In the genomic region with DNA sequence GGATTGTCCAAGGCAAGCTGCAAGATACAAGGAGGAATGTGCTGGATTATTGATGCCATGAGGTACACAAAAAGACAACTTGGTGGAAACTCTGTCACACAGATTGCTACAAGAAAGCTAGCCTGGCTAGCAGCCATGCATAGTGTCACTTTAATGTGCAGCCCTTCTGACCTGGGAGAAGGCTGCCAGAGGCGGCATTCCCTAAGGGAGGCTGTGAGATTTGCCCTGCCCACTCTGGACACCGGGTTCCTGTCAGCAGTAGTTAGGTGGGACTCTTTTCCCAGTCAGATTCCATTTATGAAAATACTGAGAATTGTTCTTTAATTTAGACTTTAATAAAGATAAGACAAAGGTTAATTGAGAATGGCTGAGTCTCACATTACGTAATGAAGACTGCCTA, we compare ENCODE assay signal across 1 cellular context.
TF ChIP-seq lines count a peak whose summit lies in the region.

No MANE protein-coding gene starts in this region.

TF ChIP-seq in H1, 55 proteins besides CTCF, POLR2A, EP300 and RAD21 (continued from another document):
- TF ChIP-seq CHD1 (IDR thresholded peaks at IDR 0.05; ENCODE audit: low read depth, low read length) (no peak), RFX5 (IDR thresholded peaks at IDR 0.05; ENCODE audit: borderline replicate concordance, low read depth, low read length) (no peak), POU5F1 (IDR thresholded peaks at IDR 0.05; ENCODE audit: low read depth, low read length) (no peak), SP4 (IDR thresholded peaks at IDR 0.05; ENCODE audit: low read length) (no peak), CHD2 (IDR thresholded peaks at IDR 0.05; ENCODE audit: low read length) (no peak), BCL11A (IDR thresholded peaks at IDR 0.05; ENCODE audit: low read depth in 2 of 2, low read length in 2 of 2) (no peak), JUND (IDR thresholded peaks at IDR 0.05; ENCODE audit: low read length) (no peak), RNF2 (IDR thresholded peaks at IDR 0.05; ENCODE audit: borderline replicate concordance, low read depth, low read length, missing control alignments, poor library complexity, severe bottlenecking) (no peak), SIN3A (conservative IDR thresholded peaks at IDR 0.05 in 1 of 2, IDR thresholded peaks at IDR 0.05 in 1 of 2; ENCODE audit: low read depth in 1 of 2, low read length in 2 of 2) (no peak), GTF2F1 (IDR thresholded peaks at IDR 0.05; ENCODE audit: borderline replicate concordance, low read depth, low read length) (no peak), MAX (IDR thresholded peaks at IDR 0.05) (no peak), CBX5 (IDR thresholded peaks at IDR 0.05; ENCODE audit: low read depth, low read length) (no peak), EZH2 (IDR thresholded peaks at IDR 0.05; ENCODE audit: low read depth, low read length, severe bottlenecking) (no peak), CBX8 (IDR thresholded peaks at IDR 0.05; ENCODE audit: borderline replicate concordance, low read depth, low read length) (no peak)
- TF ChIP-seq, protein P1, sequence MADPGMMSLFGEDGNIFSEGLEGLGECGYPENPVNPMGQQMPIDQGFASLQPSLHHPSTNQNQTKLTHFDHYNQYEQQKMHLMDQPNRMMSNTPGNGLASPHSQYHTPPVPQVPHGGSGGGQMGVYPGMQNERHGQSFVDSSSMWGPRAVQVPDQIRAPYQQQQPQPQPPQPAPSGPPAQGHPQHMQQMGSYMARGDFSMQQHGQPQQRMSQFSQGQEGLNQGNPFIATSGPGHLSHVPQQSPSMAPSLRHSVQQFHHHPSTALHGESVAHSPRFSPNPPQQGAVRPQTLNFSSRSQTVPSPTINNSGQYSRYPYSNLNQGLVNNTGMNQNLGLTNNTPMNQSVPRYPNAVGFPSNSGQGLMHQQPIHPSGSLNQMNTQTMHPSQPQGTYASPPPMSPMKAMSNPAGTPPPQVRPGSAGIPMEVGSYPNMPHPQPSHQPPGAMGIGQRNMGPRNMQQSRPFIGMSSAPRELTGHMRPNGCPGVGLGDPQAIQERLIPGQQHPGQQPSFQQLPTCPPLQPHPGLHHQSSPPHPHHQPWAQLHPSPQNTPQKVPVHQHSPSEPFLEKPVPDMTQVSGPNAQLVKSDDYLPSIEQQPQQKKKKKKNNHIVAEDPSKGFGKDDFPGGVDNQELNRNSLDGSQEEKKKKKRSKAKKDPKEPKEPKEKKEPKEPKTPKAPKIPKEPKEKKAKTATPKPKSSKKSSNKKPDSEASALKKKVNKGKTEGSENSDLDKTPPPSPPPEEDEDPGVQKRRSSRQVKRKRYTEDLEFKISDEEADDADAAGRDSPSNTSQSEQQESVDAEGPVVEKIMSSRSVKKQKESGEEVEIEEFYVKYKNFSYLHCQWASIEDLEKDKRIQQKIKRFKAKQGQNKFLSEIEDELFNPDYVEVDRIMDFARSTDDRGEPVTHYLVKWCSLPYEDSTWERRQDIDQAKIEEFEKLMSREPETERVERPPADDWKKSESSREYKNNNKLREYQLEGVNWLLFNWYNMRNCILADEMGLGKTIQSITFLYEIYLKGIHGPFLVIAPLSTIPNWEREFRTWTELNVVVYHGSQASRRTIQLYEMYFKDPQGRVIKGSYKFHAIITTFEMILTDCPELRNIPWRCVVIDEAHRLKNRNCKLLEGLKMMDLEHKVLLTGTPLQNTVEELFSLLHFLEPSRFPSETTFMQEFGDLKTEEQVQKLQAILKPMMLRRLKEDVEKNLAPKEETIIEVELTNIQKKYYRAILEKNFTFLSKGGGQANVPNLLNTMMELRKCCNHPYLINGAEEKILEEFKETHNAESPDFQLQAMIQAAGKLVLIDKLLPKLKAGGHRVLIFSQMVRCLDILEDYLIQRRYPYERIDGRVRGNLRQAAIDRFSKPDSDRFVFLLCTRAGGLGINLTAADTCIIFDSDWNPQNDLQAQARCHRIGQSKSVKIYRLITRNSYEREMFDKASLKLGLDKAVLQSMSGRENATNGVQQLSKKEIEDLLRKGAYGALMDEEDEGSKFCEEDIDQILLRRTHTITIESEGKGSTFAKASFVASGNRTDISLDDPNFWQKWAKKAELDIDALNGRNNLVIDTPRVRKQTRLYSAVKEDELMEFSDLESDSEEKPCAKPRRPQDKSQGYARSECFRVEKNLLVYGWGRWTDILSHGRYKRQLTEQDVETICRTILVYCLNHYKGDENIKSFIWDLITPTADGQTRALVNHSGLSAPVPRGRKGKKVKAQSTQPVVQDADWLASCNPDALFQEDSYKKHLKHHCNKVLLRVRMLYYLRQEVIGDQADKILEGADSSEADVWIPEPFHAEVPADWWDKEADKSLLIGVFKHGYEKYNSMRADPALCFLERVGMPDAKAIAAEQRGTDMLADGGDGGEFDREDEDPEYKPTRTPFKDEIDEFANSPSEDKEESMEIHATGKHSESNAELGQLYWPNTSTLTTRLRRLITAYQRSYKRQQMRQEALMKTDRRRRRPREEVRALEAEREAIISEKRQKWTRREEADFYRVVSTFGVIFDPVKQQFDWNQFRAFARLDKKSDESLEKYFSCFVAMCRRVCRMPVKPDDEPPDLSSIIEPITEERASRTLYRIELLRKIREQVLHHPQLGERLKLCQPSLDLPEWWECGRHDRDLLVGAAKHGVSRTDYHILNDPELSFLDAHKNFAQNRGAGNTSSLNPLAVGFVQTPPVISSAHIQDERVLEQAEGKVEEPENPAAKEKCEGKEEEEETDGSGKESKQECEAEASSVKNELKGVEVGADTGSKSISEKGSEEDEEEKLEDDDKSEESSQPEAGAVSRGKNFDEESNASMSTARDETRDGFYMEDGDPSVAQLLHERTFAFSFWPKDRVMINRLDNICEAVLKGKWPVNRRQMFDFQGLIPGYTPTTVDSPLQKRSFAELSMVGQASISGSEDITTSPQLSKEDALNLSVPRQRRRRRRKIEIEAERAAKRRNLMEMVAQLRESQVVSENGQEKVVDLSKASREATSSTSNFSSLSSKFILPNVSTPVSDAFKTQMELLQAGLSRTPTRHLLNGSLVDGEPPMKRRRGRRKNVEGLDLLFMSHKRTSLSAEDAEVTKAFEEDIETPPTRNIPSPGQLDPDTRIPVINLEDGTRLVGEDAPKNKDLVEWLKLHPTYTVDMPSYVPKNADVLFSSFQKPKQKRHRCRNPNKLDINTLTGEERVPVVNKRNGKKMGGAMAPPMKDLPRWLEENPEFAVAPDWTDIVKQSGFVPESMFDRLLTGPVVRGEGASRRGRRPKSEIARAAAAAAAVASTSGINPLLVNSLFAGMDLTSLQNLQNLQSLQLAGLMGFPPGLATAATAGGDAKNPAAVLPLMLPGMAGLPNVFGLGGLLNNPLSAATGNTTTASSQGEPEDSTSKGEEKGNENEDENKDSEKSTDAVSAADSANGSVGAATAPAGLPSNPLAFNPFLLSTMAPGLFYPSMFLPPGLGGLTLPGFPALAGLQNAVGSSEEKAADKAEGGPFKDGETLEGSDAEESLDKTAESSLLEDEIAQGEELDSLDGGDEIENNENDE (IDR thresholded peaks at IDR 0.05; ENCODE audit: insufficient replicate concordance, low read length): no peak
